ENCODE assay signal across 8 cellular contexts in the genomic region with DNA sequence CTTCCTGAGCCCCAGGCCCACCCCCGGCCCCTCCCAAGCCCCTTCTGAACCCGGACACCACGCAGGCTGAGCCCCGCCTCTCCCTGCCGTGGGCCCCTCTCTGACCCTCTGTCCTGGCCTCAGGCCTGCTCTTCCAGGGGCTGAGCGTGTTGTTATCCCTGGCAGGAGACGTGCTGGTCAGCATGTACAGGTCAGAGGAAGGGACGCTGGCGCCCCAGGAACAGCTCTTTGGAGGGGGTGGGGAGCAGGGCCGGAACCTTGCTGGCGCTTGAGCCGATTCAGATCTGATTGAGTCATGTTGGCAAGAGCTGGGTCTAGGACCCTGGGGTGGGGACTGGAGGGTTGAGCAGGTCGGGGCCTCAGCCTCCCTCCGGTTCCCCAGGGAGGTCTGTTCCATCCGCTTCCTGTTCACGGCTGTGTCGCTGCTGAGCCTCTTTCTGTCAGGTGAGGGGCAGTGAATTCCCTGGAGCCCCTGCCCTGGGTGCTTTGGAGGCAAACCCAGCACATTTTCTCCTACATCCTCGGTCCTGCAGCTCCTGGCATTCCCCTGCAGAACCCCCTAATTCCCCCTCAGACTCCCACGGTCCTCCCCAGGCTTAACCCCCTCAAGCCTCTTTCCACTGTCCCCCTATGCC. TPM values are rescaled to one million over a fixed set of nuclear protein-coding genes. Genes with fewer than 3 reads are reported as not detected.
DNase-seq lines count a peak whose midpoint lies in the region; ATAC-seq and TF ChIP-seq lines count a peak whose summit lies in the region.

No MANE protein-coding gene starts in this region.

- H2AK5ac ChIP-seq in IMR-90 (ENCODE audit: low read depth, low read length), result peak overlapping the region; percentile 53

- H3K9me3 ChIP-seq in IMR-90 (ENCODE audit: control insufficient read depth, insufficient read depth, low read length) (no peaks in the 10 kb centered on the region), spleen (no peaks in the 10 kb centered on the region)

- H3K9ac ChIP-seq in IMR-90 (ENCODE audit: low read depth, low read length), result peak overlapping the region; percentile 49; the same call in 1 of the 2 replicates

- H2AFZ ChIP-seq in IMR-90 (replicated peaks; ENCODE audit: low read length, poor library complexity), result peak overlapping the region; percentile 90

- peak overlapping the region; percentile 61; the same call in 1 of the 2 replicates for H2BK120ac ChIP-seq in IMR-90 (ENCODE audit: low read depth, low read length)

- no peak for TF ChIP-seq POLR2A in IMR-90 (IDR thresholded peaks at IDR 0.05; ENCODE audit: low read depth, low read length)
- no peak for TF ChIP-seq POLR2A in spleen (IDR thresholded peaks at IDR 0.05)

- H3K4me3 ChIP-seq in IMR-90 (ENCODE audit: insufficient read depth, low read depth, low read length) (peak overlapping the region; percentile 73; the same call in 1 of the 2 replicates), brain microvascular endothelial cell (ENCODE audit: low read depth, low read length) (peak overlapping the region; percentile 61), spleen (peak overlapping the region; percentile 30 to 81 (median 50))

- POLR2A ChIA-PET in IMR-90 (lab: Charles Lee; ENCODE audit: unreplicated experiment), result no interaction called here

- dilution Hi-C loops in IMR-90 (cut with HindIII; ENCODE audit: low sequenced_read_pairs, unreplicated experiment), result no loop called here

- peak; percentile 15; the same call in 1 of the 2 replicates for TF ChIP-seq RAD21 in IMR-90 (IDR thresholded peaks at IDR 0.05; ENCODE audit: low read length)

- peak overlapping the region; percentile 3 to 73; a peak in 3 of 4 replicates for H4K8ac ChIP-seq in IMR-90 (ENCODE audit: low read depth in 2 of 2, low read length in 2 of 2)

- H2BK20ac ChIP-seq in IMR-90 (ENCODE audit: low read depth, low read length), result 0 out of 2 replicates have a peak overlapping the region, but pooled peaks have one; percentile 14

- H3K4me2 ChIP-seq in IMR-90 (ENCODE audit: low read depth, low read length), result peak overlapping the region; percentile 74

- H3K9me1 ChIP-seq in IMR-90 (ENCODE audit: insufficient read depth, low read length), result peaks cover 7% of the 10 kb centered on the region; the same call in 1 of the 2 replicates

- no peak overlapping the region for H3K18ac ChIP-seq in IMR-90 (ENCODE audit: low read depth, low read length)

- 0 out of 2 replicates have a peak, but pooled peaks have one; percentile 29 for TF ChIP-seq CTCF in IMR-90 (conservative IDR thresholded peaks at IDR 0.05; ENCODE audit: low read depth, low read length)
- TF ChIP-seq CTCF in brain microvascular endothelial cell (IDR thresholded peaks at IDR 0.05; ENCODE audit: low read depth, low read length, missing control alignments), result peak; percentile 61
- TF ChIP-seq CTCF in spleen (IDR thresholded peaks at IDR 0.05 in 8 of 11, conservative IDR thresholded peaks at IDR 0.05 in 3 of 11), result peak in 6 of 11 experiments; percentile 12 to 47 (median 25)

- ATAC-seq in IMR-90 (ENCODE audit: low read depth) (no peak), GM18870 (IDR thresholded peaks at IDR 0.05; ENCODE audit: unreplicated experiment) (no peak), GM18511 (IDR thresholded peaks at IDR 0.05; ENCODE audit: unreplicated experiment) (no peak)

- peaks cover 0 to 20% of the 10 kb centered on the region in 2 experiments; a peak in 3 of 4 replicates for H3K79me1 ChIP-seq in IMR-90 (ENCODE audit: low read depth in 1 of 2, low read length in 2 of 2)

- H4K91ac ChIP-seq in IMR-90 (ENCODE audit: insufficient read depth, low read depth, low read length), result peak overlapping the region; percentile 62; the same call in 1 of the 2 replicates

- H3K36me3 ChIP-seq in IMR-90 (ENCODE audit: control insufficient read depth, insufficient read depth, low read length) (peaks cover 5% of the 10 kb centered on the region; the same call in 1 of the 2 replicates), brain microvascular endothelial cell (replicated peaks) (peaks cover 5% of the 10 kb centered on the region), spleen (peaks cover 0 to 12% (median 0%) of the 10 kb centered on the region in 6 donors)

- no peak overlapping the region for H3K23ac ChIP-seq in IMR-90 (ENCODE audit: low read depth, low read length)

- no TSS peak for BruUV-seq in IMR-90 (replicated peaks; lab: Mats Ljungman, UMichigan)

- 13% methylated on average over 9 of the region's 19 CpGs; no CpG with 5 or more reads in 1 of the 2 experiments for WGBS in IMR-90 (ENCODE audit: extremely low coverage in 2 of 2, insufficient read length in 1 of 2), 2 experiments
- 2 to 9% (median 5%) methylated on average over 19 of the region's 19 CpGs for WGBS in spleen, 5 donors

- no peak overlapping the region for H2BK15ac ChIP-seq in IMR-90 (ENCODE audit: low read depth, low read length)

- CTCF ChIA-PET in IMR-90 (lab: Yijun Ruan, JAX), result interaction anchor here (0.6 kb wide), 1 partner anchor 279 kb away, joined by 3 read pairs; no protein-coding TSS in a partner anchor

- peak; percentile 86 for DNase-seq in ELF-1 (ENCODE audit: low read depth, low spot score)
- peak; percentile 53 for DNase-seq in IMR-90
- DNase-seq in SK-N-DZ (ENCODE audit: low spot score), result peak; percentile 91
- peak; percentile 48 for DNase-seq in brain microvascular endothelial cell
- DNase-seq in iPS-NIHi7 (ENCODE audit: extremely low spot score), result peak; percentile 64
- DNase-seq in spleen, result peak; percentile 89

- H4K5ac ChIP-seq in IMR-90 (ENCODE audit: low read depth, low read length), result peak overlapping the region; percentile 5; the same call in 1 of the 2 replicates

- H3K4me1 ChIP-seq in IMR-90 (ENCODE audit: control insufficient read depth, insufficient read depth, low read length) (peaks cover 13% of the 10 kb centered on the region), spleen (peaks cover 23 to 65% (median 47%) of the 10 kb centered on the region in 6 donors)

- intact Hi-C loops in IMR-90 (cut with micrococcal nuclease), result loop anchor here (10.0 kb wide), 1 partner anchor 103 kb away; no protein-coding TSS in a partner anchor
- intact Hi-C loops in spleen (cut with DNase I; ENCODE audit: low total_unique reads), result loop anchor here (5.0 to 10.0 kb wide), 2 partner anchors 45 to 73 kb away; a partner anchor contains a TSS

- H3K56ac ChIP-seq in IMR-90 (ENCODE audit: extremely low read depth, insufficient read depth, low read length), result no peak overlapping the region

- peak overlapping the region; percentile 27; the same call in 1 of the 2 replicates for H3K14ac ChIP-seq in IMR-90 (replicated peaks; ENCODE audit: low read depth, low read length)

- H3K4ac ChIP-seq in IMR-90 (ENCODE audit: low read depth, low read length), result peak overlapping the region; percentile 63

- peak overlapping the region; percentile 10 for H2BK5ac ChIP-seq in IMR-90 (ENCODE audit: low read depth, low read length, poor library complexity, severe bottlenecking)

- peak overlapping the region; percentile 96 for H2AK9ac ChIP-seq in IMR-90 (replicated peaks; ENCODE audit: low read depth, low read length, poor library complexity)

- H4K20me1 ChIP-seq in IMR-90 (ENCODE audit: insufficient read depth, low read length), result 0 out of 2 replicates have a peak, but pooled peaks cover 11% of the 10 kb centered on the region

- in situ Hi-C loops in IMR-90 (cut with MboI; ENCODE audit: low sequenced_read_pairs) (no loop called here), brain microvascular endothelial cell (cut with HindIII; ENCODE audit: low pct_ligation_motif_present, low sequenced_read_pairs) (no loop called here)

- H3K27me3 ChIP-seq in IMR-90 (ENCODE audit: control insufficient read depth, insufficient read depth, low read length), result no peaks in the 10 kb centered on the region
- no peaks in the 10 kb centered on the region for H3K27me3 ChIP-seq in brain microvascular endothelial cell (replicated peaks)
- H3K27me3 ChIP-seq in spleen (replicated peaks in 1 of 7), result peaks cover 0 to 20% (median 0%) of the 10 kb centered on the region in 7 donors

- H3K27ac ChIP-seq in IMR-90 (ENCODE audit: insufficient read depth, low read length) (peak overlapping the region; percentile 53), brain microvascular endothelial cell (peak overlapping the region; percentile 86), spleen (peak overlapping the region; percentile 1 to 96 (median 92))

TF ChIP-seq in IMR-90, 13 proteins besides CTCF, POLR2A, EP300 and RAD21 (continues in another document):
- TF ChIP-seq MXI1 (IDR thresholded peaks at IDR 0.05; ENCODE audit: borderline replicate concordance, low read depth, low read length), result no peak
- TF ChIP-seq BHLHE40 (IDR thresholded peaks at IDR 0.05; ENCODE audit: low read depth, low read length), result no peak
- TF ChIP-seq RFX5 (IDR thresholded peaks at IDR 0.05; ENCODE audit: low read depth, low read length), result no peak

RNA-seq across cellular contexts. Expression of a gene that starts 1.9 kb away (rescaled TPM):
- 1.8 and 1.9 TPM in 2 replicates for total RNA-seq in IMR-90 (2012; rRNA removed)
- 5.5 and 5.8 TPM in 2 replicates for polyA plus RNA-seq in IMR-90 (2012; rRNA removed)
- 4.8 and 7.3 TPM in 2 replicates for polyA plus RNA-seq in IMR-90 (2012; cell fraction: cytosol; rRNA removed)
- polyA plus RNA-seq in IMR-90 (2012; cell fraction: nucleus; rRNA removed; ENCODE audit: low replicate concordance), result 17.5 and 19.5 TPM in 2 replicates
- polyA plus RNA-seq in SK-N-DZ (2014; cell fraction: cytosol; rRNA removed), result 2.9 and 7.8 TPM in 2 replicates
- 46.8 and 53.6 TPM in 2 replicates for polyA plus RNA-seq in SK-N-DZ (2014; cell fraction: nucleus; rRNA removed)
- total RNA-seq in spleen, result 10 to 100 TPM in 5 of 7 donors, 1 to 10 TPM in 2; 2.5 to 32.1 (median 14.7) TPM
- 10 to 100 TPM in 1 of 3 donors, 1 to 10 TPM in 2; 5.2 to 10.9 (median 5.7) TPM for polyA plus RNA-seq in spleen

RNA-seq across cellular contexts. Expression of a gene that starts 47.2 kb away (rescaled TPM):
- total RNA-seq in IMR-90 (2012; rRNA removed), result 141 and 163 TPM in 2 replicates
- 165 and 189 TPM in 2 replicates for polyA plus RNA-seq in IMR-90 (2012; rRNA removed)
- polyA plus RNA-seq in IMR-90 (2012; cell fraction: cytosol; rRNA removed), result 158 and 268 TPM in 2 replicates
- polyA plus RNA-seq in IMR-90 (2012; cell fraction: nucleus; rRNA removed; ENCODE audit: low replicate concordance), result 564 and 652 TPM in 2 replicates
- 380 and 415 TPM in 2 replicates for polyA plus RNA-seq in SK-N-DZ (2014; cell fraction: cytosol; rRNA removed)
- polyA plus RNA-seq in SK-N-DZ (2014; cell fraction: nucleus; rRNA removed), result 552 and 706 TPM in 2 replicates
- total RNA-seq in spleen, result 100 to 1,000 TPM in 6 of 7 donors, 10 to 100 TPM in 1; 93.9 to 247 (median 234) TPM
- polyA plus RNA-seq in spleen, result 100 to 1,000 TPM; 183 to 215 (median 203) TPM

RNA-seq across cellular contexts. Expression of a gene that starts 47.2 kb away (rescaled TPM):
- 65.8 and 69.4 TPM in 2 replicates for total RNA-seq in IMR-90 (2012; rRNA removed)
- 44.7 and 51.2 TPM in 2 replicates for polyA plus RNA-seq in IMR-90 (2012; rRNA removed)
- polyA plus RNA-seq in IMR-90 (2012; cell fraction: cytosol; rRNA removed), result 10.9 and 21.0 TPM in 2 replicates
- polyA plus RNA-seq in IMR-90 (2012; cell fraction: nucleus; rRNA removed; ENCODE audit: low replicate concordance), result 47.0 and 117 TPM in 2 replicates
- polyA plus RNA-seq in SK-N-DZ (2014; cell fraction: cytosol; rRNA removed), result 66.0 and 74.4 TPM in 2 replicates
- 42.8 and 49.3 TPM in 2 replicates for polyA plus RNA-seq in SK-N-DZ (2014; cell fraction: nucleus; rRNA removed)
- total RNA-seq in spleen, result 100 to 1,000 TPM in 1 of 7 donors, 10 to 100 TPM in 6; 44.6 to 100 (median 89.1) TPM
- polyA plus RNA-seq in spleen, result 10 to 100 TPM; 10.6 to 17.9 (median 14.4) TPM
